8 cellular contexts compared by ENCODE assay signal in genomic region chr6:16320533-16321340, GRCh38.
DNase-seq lines count a peak whose midpoint lies in the region; ATAC-seq, FAIRE-seq and TF ChIP-seq lines count a peak whose summit lies in the region.

No MANE protein-coding gene starts in this region.

- TF ChIP-seq CTCF in HEK293 (tag by site-specific recombination; IDR thresholded peaks at IDR 0.05) (no peak), WERI-Rb-1 (IDR thresholded peaks at IDR 0.05; ENCODE audit: low read depth, low read length) (no peak)

- CTCF ChIA-PET in HEK293 (lab: Yijun Ruan, JAX): interaction anchor here (0.5 to 8.5 kb wide), 6 partner anchors 12 to 454 kb away, joined by 3 to 86 read pairs (median 4); no protein-coding TSS in a partner anchor

- H3K4me3 ChIP-seq in HEK293 (ENCODE audit: low read depth, low read length): no peak overlapping the region
- H3K4me3 ChIP-seq in WERI-Rb-1 (ENCODE audit: low read depth, low read length): peak overlapping the region; percentile 15
- no peak overlapping the region for H3K4me3 ChIP-seq in small intestine (ENCODE audit: low read depth in 1 of 2, low read length in 2 of 2)

- H3K27ac ChIP-seq in HEK293 (ENCODE audit: extremely low read depth, low read depth, low read length) (peak overlapping the region; percentile 59), WERI-Rb-1 (peak overlapping the region; percentile 79), small intestine (ENCODE audit: low read depth in 1 of 2, low read length in 1 of 2) (peak overlapping the region; percentile 28 to 82)

- peaks cover 11% of the 10 kb centered on the region for H3K4me1 ChIP-seq in HEK293 (ENCODE audit: control insufficient read depth, insufficient read depth, low read length)
- peaks cover 0 to 6% of the 10 kb centered on the region in 2 donors for H3K4me1 ChIP-seq in small intestine (ENCODE audit: control insufficient read depth in 2 of 2, insufficient read depth in 1 of 2, low read depth in 1 of 2, low read length in 1 of 2)

- DNase-seq in WERI-Rb-1 (peak; percentile 73), head of caudate nucleus (peak in 24 of 42 donors; percentile 27 to 79 (median 58)), small intestine (no peak), NCI-H2029 (lab: John Stamatoyannopoulos, UW) (no peak)
- no peak for DNase-seq in effector CD4-positive, alpha-beta T cell
- DNase-seq in activated CD8-positive, alpha-beta memory T cell treated with anti-CD3 and anti-CD28 coated beads, Interleukin-2, amount 50 U/mL, for 4 hours: no peak

- POLR2A ChIA-PET in HEK293 (lab: Yijun Ruan, JAX): interaction anchor here (1.4 kb wide), 1 partner anchor 18 kb away, joined by 3 read pairs; no protein-coding TSS in a partner anchor

- WGBS in small intestine, 3 donors: 81 to 92% (median 91%) methylated on average over 21 of the region's 21 CpGs

- intact Hi-C loops in head of caudate nucleus (cut with DNase I): loop anchor here (10.0 kb wide), 1 partner anchor 76 kb away; no protein-coding TSS in a partner anchor

- H3K27me3 ChIP-seq in WERI-Rb-1 (ENCODE audit: insufficient read depth, low read depth, severe bottlenecking): no peaks in the 10 kb centered on the region
- H3K27me3 ChIP-seq in small intestine (ENCODE audit: control insufficient read depth in 2 of 2, insufficient read depth in 2 of 2, low read length in 2 of 2): no peaks in the 10 kb centered on the region

- ATAC-seq in GM19463 (IDR thresholded peaks at IDR 0.05; ENCODE audit: unreplicated experiment): no peak

- FAIRE-seq in small intestine (lab: Jason Lieb, UNC): no peak

- H3K36me3 ChIP-seq in HEK293 (ENCODE audit: control insufficient read depth in 2 of 2, insufficient read depth in 1 of 2, low read length in 2 of 2): peaks cover 0 to under 1% of the 10 kb centered on the region in 2 experiments; a peak in 2 of 3 replicates
- H3K36me3 ChIP-seq in WERI-Rb-1: no peaks in the 10 kb centered on the region
- no peaks in the 10 kb centered on the region for H3K36me3 ChIP-seq in small intestine (ENCODE audit: control insufficient read depth in 2 of 2, insufficient read depth in 2 of 2, low read length in 2 of 2)

- H3K9me3 ChIP-seq in HEK293 (ENCODE audit: control insufficient read depth, insufficient read depth, low read depth, low read length) (no peaks in the 10 kb centered on the region), WERI-Rb-1 (ENCODE audit: severe bottlenecking) (peaks cover 1% of the 10 kb centered on the region), small intestine (ENCODE audit: control insufficient read depth, low read depth) (no peaks in the 10 kb centered on the region)

TF ChIP-seq in HEK293, 187 proteins besides CTCF, POLR2A, EP300 and RAD21:
- TF ChIP-seq ZNF645 (tag by site-specific recombination; IDR thresholded peaks at IDR 0.05) (no peak), HIC1 (tag by site-specific recombination; IDR thresholded peaks at IDR 0.05) (no peak), ZNF169 (tag by site-specific recombination; IDR thresholded peaks at IDR 0.05) (no peak)
TF ChIP-seq in HEK293: peak in this region for 0.

Comparison
In these comparisons a context has a peak if more than half of its experiments do, and no peak if none do; other contexts are left out.
1. DNase-seq: peak in WERI-Rb-1 (single experiment) and head of caudate nucleus (24 of 42); none in small intestine (single experiment), NCI-H2029 (single experiment), effector CD4-positive, alpha-beta T cell (single experiment) and activated CD8-positive, alpha-beta memory T cell treated with anti-CD3 and anti-CD28 coated beads, Interleukin-2, amount 50 U/mL, for 4 hours (single experiment).
2. Peak in every context shown above with its lines, with median percentiles within 50 percentile points of each other: H3K27ac ChIP-seq.